Comparison of ENCODE assay signal across 1 cellular context in the genomic region with DNA sequence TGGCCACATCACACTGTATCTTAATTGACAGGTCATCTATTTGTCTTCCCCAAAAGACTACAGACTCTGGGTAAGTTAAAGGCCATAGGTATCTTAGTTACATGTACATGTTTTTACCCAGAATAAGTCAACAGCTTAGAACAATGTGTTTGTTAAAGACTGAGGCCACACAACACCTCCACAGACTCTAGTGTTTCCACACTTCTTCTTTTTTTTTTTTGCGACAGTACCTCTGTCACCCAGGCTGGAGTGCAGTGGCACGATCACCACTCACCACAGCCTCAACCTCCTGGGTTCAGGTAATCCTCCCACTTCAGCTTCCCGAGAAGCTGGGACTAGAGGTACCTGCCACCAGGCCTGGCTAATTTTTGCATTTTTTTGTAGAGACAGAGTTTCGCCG.
TF ChIP-seq lines count a peak whose summit lies in the region.

No MANE protein-coding gene starts in this region.

TF ChIP-seq in IMR-90, 13 proteins besides CTCF, POLR2A, EP300 and RAD21:
- TF ChIP-seq MAFK (IDR thresholded peaks at IDR 0.05; ENCODE audit: low read depth, low read length), result no peak
- no peak for TF ChIP-seq NFE2L2 (IDR thresholded peaks at IDR 0.05; ENCODE audit: low read depth, low read length)
- no peak for TF ChIP-seq RFX5 (IDR thresholded peaks at IDR 0.05; ENCODE audit: low read depth, low read length)
